In genomic region chr13:49893591-49893990, GRCh38 we compare ENCODE assay signal across 1 cellular context.
TF ChIP-seq lines count a peak whose summit lies in the region.

No MANE protein-coding gene starts in this region.

TF ChIP-seq in HepG2, 621 proteins besides CTCF, POLR2A, EP300 and RAD21 (continued from another document and continues in another):
- TF ChIP-seq, protein P1, sequence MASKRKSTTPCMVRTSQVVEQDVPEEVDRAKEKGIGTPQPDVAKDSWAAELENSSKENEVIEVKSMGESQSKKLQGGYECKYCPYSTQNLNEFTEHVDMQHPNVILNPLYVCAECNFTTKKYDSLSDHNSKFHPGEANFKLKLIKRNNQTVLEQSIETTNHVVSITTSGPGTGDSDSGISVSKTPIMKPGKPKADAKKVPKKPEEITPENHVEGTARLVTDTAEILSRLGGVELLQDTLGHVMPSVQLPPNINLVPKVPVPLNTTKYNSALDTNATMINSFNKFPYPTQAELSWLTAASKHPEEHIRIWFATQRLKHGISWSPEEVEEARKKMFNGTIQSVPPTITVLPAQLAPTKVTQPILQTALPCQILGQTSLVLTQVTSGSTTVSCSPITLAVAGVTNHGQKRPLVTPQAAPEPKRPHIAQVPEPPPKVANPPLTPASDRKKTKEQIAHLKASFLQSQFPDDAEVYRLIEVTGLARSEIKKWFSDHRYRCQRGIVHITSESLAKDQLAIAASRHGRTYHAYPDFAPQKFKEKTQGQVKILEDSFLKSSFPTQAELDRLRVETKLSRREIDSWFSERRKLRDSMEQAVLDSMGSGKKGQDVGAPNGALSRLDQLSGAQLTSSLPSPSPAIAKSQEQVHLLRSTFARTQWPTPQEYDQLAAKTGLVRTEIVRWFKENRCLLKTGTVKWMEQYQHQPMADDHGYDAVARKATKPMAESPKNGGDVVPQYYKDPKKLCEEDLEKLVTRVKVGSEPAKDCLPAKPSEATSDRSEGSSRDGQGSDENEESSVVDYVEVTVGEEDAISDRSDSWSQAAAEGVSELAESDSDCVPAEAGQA (IDR thresholded peaks at IDR 0.05; ENCODE audit: low read depth) = no peak
- TF ChIP-seq, protein P1 (CRISPR knock-in tag; IDR thresholded peaks at IDR 0.05; ENCODE audit: borderline replicate concordance) = no peak
- TF ChIP-seq ZNF350 (CRISPR knock-in tag; IDR thresholded peaks at IDR 0.05; ENCODE audit: borderline replicate concordance, low read depth) (no peak; the same call in 1 of the 2 replicates), ETV6 (CRISPR knock-in tag; conservative IDR thresholded peaks at IDR 0.05) (no peak), POLR2G (IDR thresholded peaks at IDR 0.05; ENCODE audit: low read depth, low read length) (no peak), KDM5A (IDR thresholded peaks at IDR 0.05; ENCODE audit: borderline replicate concordance, low read length) (no peak), BRCA1 (CRISPR knock-in tag; IDR thresholded peaks at IDR 0.05) (no peak), ZGPAT (CRISPR knock-in tag; IDR thresholded peaks at IDR 0.05) (no peak; the same call in 1 of the 2 replicates), ZNF225 (CRISPR knock-in tag; IDR thresholded peaks at IDR 0.05) (no peak), ZEB1 (IDR thresholded peaks at IDR 0.05; ENCODE audit: insufficient replicate concordance, low read depth) (no peak), LCORL (IDR thresholded peaks at IDR 0.05) (no peak), LCORL (CRISPR knock-in tag; IDR thresholded peaks at IDR 0.05) (0 out of 2 replicates have a peak, but pooled peaks have one; percentile 48), ZNF503 (CRISPR knock-in tag; IDR thresholded peaks at IDR 0.05) (no peak), NR2F6 (IDR thresholded peaks at IDR 0.05) (peak; percentile 76), NR2F6 (CRISPR knock-in tag; IDR thresholded peaks at IDR 0.05) (peak; percentile 91), ZNF547 (CRISPR knock-in tag; IDR thresholded peaks at IDR 0.05) (no peak), PPARG (CRISPR knock-in tag; conservative IDR thresholded peaks at IDR 0.05) (no peak), SYNCRIP (IDR thresholded peaks at IDR 0.05; ENCODE audit: insufficient read depth, low read depth, low read length) (no peak), ZNF772 (CRISPR knock-in tag; IDR thresholded peaks at IDR 0.05) (no peak), ZMAT3 (CRISPR knock-in tag; conservative IDR thresholded peaks at IDR 0.05) (no peak), ZUFSP (CRISPR knock-in tag; IDR thresholded peaks at IDR 0.05; ENCODE audit: borderline replicate concordance) (no peak), ZNF570 (CRISPR knock-in tag; IDR thresholded peaks at IDR 0.05; ENCODE audit: borderline replicate concordance) (no peak), EHMT2 (IDR thresholded peaks at IDR 0.05; ENCODE audit: borderline replicate concordance, low read depth, low read length) (no peak), RBM39 (IDR thresholded peaks at IDR 0.05; ENCODE audit: low read depth, low read length, poor library complexity, severe bottlenecking) (no peak), HNF4A (CRISPR knock-in tag; IDR thresholded peaks at IDR 0.05) (peak; percentile 88), ZNF251 (CRISPR knock-in tag; IDR thresholded peaks at IDR 0.05) (no peak), PBX2 (CRISPR knock-in tag; IDR thresholded peaks at IDR 0.05) (no peak), ZSCAN30 (CRISPR knock-in tag; IDR thresholded peaks at IDR 0.05) (no peak), ZNF709 (CRISPR knock-in tag; IDR thresholded peaks at IDR 0.05) (no peak), ZNF407 (CRISPR knock-in tag; IDR thresholded peaks at IDR 0.05; ENCODE audit: not compliant biosample characterization) (no peak), DR1 (CRISPR knock-in tag; IDR thresholded peaks at IDR 0.05) (no peak), ESRRA (CRISPR knock-in tag; IDR thresholded peaks at IDR 0.05; ENCODE audit: low read depth) (peak; percentile 54; the same call in 1 of the 2 replicates), ZNF263 (CRISPR knock-in tag; IDR thresholded peaks at IDR 0.05) (no peak)
- TF ChIP-seq, protein P2, sequence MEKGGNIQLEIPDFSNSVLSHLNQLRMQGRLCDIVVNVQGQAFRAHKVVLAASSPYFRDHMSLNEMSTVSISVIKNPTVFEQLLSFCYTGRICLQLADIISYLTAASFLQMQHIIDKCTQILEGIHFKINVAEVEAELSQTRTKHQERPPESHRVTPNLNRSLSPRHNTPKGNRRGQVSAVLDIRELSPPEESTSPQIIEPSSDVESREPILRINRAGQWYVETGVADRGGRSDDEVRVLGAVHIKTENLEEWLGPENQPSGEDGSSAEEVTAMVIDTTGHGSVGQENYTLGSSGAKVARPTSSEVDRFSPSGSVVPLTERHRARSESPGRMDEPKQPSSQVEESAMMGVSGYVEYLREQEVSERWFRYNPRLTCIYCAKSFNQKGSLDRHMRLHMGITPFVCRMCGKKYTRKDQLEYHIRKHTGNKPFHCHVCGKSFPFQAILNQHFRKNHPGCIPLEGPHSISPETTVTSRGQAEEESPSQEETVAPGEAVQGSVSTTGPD (CRISPR knock-in tag; IDR thresholded peaks at IDR 0.05) = no peak; the same call in 1 of the 2 replicates
- TF ChIP-seq, protein P3, sequence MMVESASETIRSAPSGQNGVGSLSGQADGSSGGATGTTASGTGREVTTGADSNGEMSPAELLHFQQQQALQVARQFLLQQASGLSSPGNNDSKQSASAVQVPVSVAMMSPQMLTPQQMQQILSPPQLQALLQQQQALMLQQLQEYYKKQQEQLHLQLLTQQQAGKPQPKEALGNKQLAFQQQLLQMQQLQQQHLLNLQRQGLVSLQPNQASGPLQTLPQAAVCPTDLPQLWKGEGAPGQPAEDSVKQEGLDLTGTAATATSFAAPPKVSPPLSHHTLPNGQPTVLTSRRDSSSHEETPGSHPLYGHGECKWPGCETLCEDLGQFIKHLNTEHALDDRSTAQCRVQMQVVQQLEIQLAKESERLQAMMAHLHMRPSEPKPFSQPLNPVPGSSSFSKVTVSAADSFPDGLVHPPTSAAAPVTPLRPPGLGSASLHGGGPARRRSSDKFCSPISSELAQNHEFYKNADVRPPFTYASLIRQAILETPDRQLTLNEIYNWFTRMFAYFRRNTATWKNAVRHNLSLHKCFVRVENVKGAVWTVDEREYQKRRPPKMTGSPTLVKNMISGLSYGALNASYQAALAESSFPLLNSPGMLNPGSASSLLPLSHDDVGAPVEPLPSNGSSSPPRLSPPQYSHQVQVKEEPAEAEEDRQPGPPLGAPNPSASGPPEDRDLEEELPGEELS (CRISPR knock-in tag; IDR thresholded peaks at IDR 0.05) = peak; percentile 48; the same call in 1 of the 2 replicates
